Comparison of ENCODE assay signal across 22 cellular contexts in the genomic region with DNA sequence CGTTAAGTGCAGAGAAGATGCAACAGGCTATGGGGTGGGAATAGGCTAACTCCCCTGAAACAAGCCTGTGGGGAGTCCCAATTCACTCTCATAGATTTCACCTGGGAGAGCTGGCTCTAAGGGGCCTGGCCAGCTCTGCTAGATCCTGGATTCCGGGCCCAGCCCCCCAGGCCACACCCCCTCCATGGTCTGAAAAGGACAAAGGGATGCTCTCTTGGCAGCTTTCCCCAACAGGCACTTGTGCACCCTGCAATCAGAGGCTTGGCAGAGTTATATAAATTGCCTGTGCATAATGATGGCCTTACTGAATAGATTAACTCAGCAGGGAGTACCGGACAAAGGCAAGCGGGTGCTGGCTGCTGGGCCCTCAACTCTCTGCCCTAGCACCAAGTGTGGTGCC.
DNase-seq lines count a peak whose midpoint lies in the region; ATAC-seq and TF ChIP-seq lines count a peak whose summit lies in the region.
"Had no signal": no experiment of that assay in that cellular context is flagged by ENCODE, and none has a peak within 500 bp of the region (broad histone marks: within the 10 kb centered on the region; RNA-seq: fewer than 3 reads in every experiment).

No MANE protein-coding gene starts in this region.

- H3K4me3 ChIP-seq in left ventricle myocardium inferior = no peak overlapping the region
- H3K4me3 ChIP-seq in suprapubic skin = no peak overlapping the region
- H3K4me3 ChIP-seq: SK-N-MC had no signal

- no peaks in the 10 kb centered on the region for H3K36me3 ChIP-seq in left ventricle myocardium inferior
- H3K36me3 ChIP-seq in suprapubic skin = no peaks in the 10 kb centered on the region

- 78% methylated on average over 4 of the region's 4 CpGs for WGBS in suprapubic skin

- DNase-seq in left ventricle myocardium superior = no peak
- no peak for DNase-seq in left ventricle myocardium inferior
- DNase-seq in NCI-H2081 treated with DMSO at 0.1 percent for 48 hours (lab: John Stamatoyannopoulos, UW) = peak; percentile 97
- DNase-seq in NCI-H748 treated with DMSO at 0.1 percent for 48 hours (lab: John Stamatoyannopoulos, UW) = peak; percentile 83
- no peak for DNase-seq in suprapubic skin (ENCODE audit: low spot score in 2 of 2)
- DNase-seq in AG08396 (ENCODE audit: low spot score) = no peak
- DNase-seq in activated CD8-positive, alpha-beta memory T cell treated with anti-CD3 and anti-CD28 coated beads, Interleukin-2, amount 50 U/mL, for 4 hours = no peak
- no peak for DNase-seq in midbrain (lab: John Stamatoyannopoulos, UW)
- DNase-seq: activated CD4-positive, alpha-beta T cell treated with anti-CD3 and anti-CD28 coated beads, Interleukin-2, amount 10 ng/mL, durations not matched to agents 24 days and 14 days; activated naive CD4-positive, alpha-beta T cell treated with anti-CD3 and anti-CD28 coated beads for 36 hours; activated T-cell treated with anti-CD3 and anti-CD28 coated beads, Interleukin-2, amount 50 U/mL, for 48 hours; amniotic stem cell; effector memory CD8-positive, alpha-beta T cell; foreskin melanocyte; H7; Karpas-422; left cardiac atrium; NCI-H510A; RPMI8226; stimulated activated CD8-positive, alpha-beta memory T cell treated with anti-CD3 and anti-CD28 coated beads, Interleukin-4, amount 100 ng/mL, for 48 hours; T-helper 2 cell had no signal

- no peak for TF ChIP-seq CTCF in left ventricle myocardium inferior (IDR thresholded peaks at IDR 0.05; ENCODE audit: borderline replicate concordance)
- no peak for TF ChIP-seq CTCF in suprapubic skin (IDR thresholded peaks at IDR 0.05)

- no peak overlapping the region for H3K27ac ChIP-seq in left ventricle myocardium inferior (replicated peaks)
- H3K27ac ChIP-seq in suprapubic skin = no peak overlapping the region
- H3K27ac ChIP-seq: SK-N-MC had no signal

- intact Hi-C loops in left ventricle myocardium superior (cut with micrococcal nuclease) = no loop called here
- intact Hi-C loops in left ventricle myocardium inferior (cut with micrococcal nuclease) = no loop called here

- TF ChIP-seq EP300 in suprapubic skin (IDR thresholded peaks at IDR 0.05) = no peak

- ATAC-seq in left ventricle myocardium superior = peak; percentile 22
- ATAC-seq: effector memory CD8-positive, alpha-beta T cell; left cardiac atrium had no signal

- H3K4me1 ChIP-seq in left ventricle myocardium inferior = peaks cover 14% of the 10 kb centered on the region
- peaks cover 16% of the 10 kb centered on the region for H3K4me1 ChIP-seq in suprapubic skin

- no peaks in the 10 kb centered on the region for H3K9me3 ChIP-seq in left ventricle myocardium inferior (replicated peaks)
- H3K9me3 ChIP-seq in suprapubic skin = no peaks in the 10 kb centered on the region

- TF ChIP-seq POLR2A in suprapubic skin (IDR thresholded peaks at IDR 0.05) = no peak

- H3K27me3 ChIP-seq in left ventricle myocardium inferior (ENCODE audit: low read depth) (peaks cover 5% of the 10 kb centered on the region), suprapubic skin (no peaks in the 10 kb centered on the region)

Comparison
In these comparisons a context has a peak if more than half of its experiments do, and no peak if none do; other contexts are left out.
1. DNase-seq: peak in NCI-H2081 treated with DMSO at 0.1 percent for 48 hours (single experiment) and NCI-H748 treated with DMSO at 0.1 percent for 48 hours (single experiment); none in left ventricle myocardium superior (single experiment), left ventricle myocardium inferior (single experiment), suprapubic skin (0 of 2), AG08396 (single experiment), activated CD8-positive, alpha-beta memory T cell treated with anti-CD3 and anti-CD28 coated beads, Interleukin-2, amount 50 U/mL, for 4 hours (single experiment) and midbrain (single experiment).